1 cellular context compared by ENCODE assay signal in the genomic region with DNA sequence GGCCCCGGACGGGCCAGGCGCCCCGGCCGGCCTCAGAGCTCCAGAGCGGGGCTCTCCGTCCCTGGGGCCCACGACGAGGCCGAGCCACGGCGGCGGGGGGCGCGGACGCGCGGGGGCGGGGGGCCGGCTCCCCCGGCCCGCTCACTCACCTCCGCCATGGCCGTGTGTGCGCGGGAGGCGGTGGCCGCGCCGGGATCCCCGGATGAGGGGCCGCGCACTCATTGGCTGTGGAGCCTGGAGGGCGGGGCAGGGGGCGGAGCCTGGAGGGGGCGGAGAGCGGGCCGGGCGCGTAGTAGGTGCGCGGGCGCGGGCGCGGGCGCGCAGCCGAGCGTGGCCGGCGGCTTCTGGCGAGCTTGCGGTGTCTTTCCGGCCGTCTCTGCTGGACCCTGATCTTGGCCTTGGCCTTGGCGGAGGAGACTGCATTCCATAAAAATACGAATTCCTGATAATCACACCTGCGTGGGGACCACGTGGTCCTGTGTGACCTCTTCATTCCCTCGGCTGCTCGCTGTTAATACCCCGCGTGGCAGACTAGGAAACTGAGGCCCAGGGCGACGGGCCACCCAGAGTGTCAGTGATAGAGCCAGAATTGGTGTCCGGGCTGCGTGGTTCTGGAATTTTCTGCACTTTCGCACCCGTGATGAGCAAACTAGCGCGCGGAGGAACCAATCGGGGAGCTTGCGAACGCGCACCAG.
A peak's percentile ranks its signal among the peaks of the same experiment; 100 is the strongest.
TF ChIP-seq lines count a peak whose summit lies in the region.

Gene MIER2 (minus strand): TSS at position 172 of the 695 bp plus-strand sequence. CDS start 14 bp downstream, at position 158.

TF ChIP-seq in HepG2, 621 proteins besides CTCF, POLR2A, EP300 and RAD21 (continued from another document):
- TF ChIP-seq, protein P1, sequence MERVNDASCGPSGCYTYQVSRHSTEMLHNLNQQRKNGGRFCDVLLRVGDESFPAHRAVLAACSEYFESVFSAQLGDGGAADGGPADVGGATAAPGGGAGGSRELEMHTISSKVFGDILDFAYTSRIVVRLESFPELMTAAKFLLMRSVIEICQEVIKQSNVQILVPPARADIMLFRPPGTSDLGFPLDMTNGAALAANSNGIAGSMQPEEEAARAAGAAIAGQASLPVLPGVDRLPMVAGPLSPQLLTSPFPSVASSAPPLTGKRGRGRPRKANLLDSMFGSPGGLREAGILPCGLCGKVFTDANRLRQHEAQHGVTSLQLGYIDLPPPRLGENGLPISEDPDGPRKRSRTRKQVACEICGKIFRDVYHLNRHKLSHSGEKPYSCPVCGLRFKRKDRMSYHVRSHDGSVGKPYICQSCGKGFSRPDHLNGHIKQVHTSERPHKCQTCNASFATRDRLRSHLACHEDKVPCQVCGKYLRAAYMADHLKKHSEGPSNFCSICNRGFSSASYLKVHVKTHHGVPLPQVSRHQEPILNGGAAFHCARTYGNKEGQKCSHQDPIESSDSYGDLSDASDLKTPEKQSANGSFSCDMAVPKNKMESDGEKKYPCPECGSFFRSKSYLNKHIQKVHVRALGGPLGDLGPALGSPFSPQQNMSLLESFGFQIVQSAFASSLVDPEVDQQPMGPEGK (CRISPR knock-in tag; IDR thresholded peaks at IDR 0.05), result peak; percentile 45; the same call in 1 of the 2 replicates
- TF ChIP-seq RFXAP (CRISPR knock-in tag; IDR thresholded peaks at IDR 0.05; ENCODE audit: borderline replicate concordance) (peak; percentile 50; the same call in 1 of the 2 replicates), ZNF687 (CRISPR knock-in tag; IDR thresholded peaks at IDR 0.05) (peak; percentile 69), ZNF580 (CRISPR knock-in tag; IDR thresholded peaks at IDR 0.05; ENCODE audit: borderline replicate concordance, low read depth) (peak; percentile 31; the same call in 1 of the 2 replicates), ZNF446 (CRISPR knock-in tag; IDR thresholded peaks at IDR 0.05) (0 out of 2 replicates have a peak, but pooled peaks have one; percentile 57), PBX2 (CRISPR knock-in tag; IDR thresholded peaks at IDR 0.05) (no peak), SP2 (CRISPR knock-in tag; IDR thresholded peaks at IDR 0.05) (peak; percentile 77), ELF3 (CRISPR knock-in tag; IDR thresholded peaks at IDR 0.05) (peak; percentile 41; the same call in 1 of the 2 replicates), MNT (IDR thresholded peaks at IDR 0.05) (peak; percentile 29; the same call in 1 of the 2 replicates), TCF7 (IDR thresholded peaks at IDR 0.05; ENCODE audit: low read depth) (no peak), SKI (IDR thresholded peaks at IDR 0.05; ENCODE audit: partially characterized antibody) (peak; percentile 80), KLF13 (CRISPR knock-in tag; IDR thresholded peaks at IDR 0.05) (no peak), RBFOX2 (IDR thresholded peaks at IDR 0.05; ENCODE audit: low read depth, low read length) (peak; percentile 71), ZNF33A (CRISPR knock-in tag; IDR thresholded peaks at IDR 0.05; ENCODE audit: borderline replicate concordance) (no peak), RARA (CRISPR knock-in tag; IDR thresholded peaks at IDR 0.05) (peak; percentile 60), TMF1 (CRISPR knock-in tag; IDR thresholded peaks at IDR 0.05; ENCODE audit: low read depth) (no peak; the same call in 1 of the 2 replicates), SP5 (CRISPR knock-in tag; IDR thresholded peaks at IDR 0.05; ENCODE audit: borderline replicate concordance, low read depth) (peak; percentile 57), ZFX (CRISPR knock-in tag; IDR thresholded peaks at IDR 0.05; ENCODE audit: low read depth) (0 out of 2 replicates have a peak, but pooled peaks have one; percentile 17), ZNF552 (CRISPR knock-in tag; IDR thresholded peaks at IDR 0.05; ENCODE audit: borderline replicate concordance) (no peak), ZNF276 (CRISPR knock-in tag; IDR thresholded peaks at IDR 0.05; ENCODE audit: low read depth) (no peak), POLR2G (IDR thresholded peaks at IDR 0.05; ENCODE audit: low read depth, low read length) (peak; percentile 48; the same call in 1 of the 2 replicates), CHD4 (IDR thresholded peaks at IDR 0.05; ENCODE audit: borderline replicate concordance, low read length) (0 out of 2 replicates have a peak, but pooled peaks have one; percentile 44), MXI1 (IDR thresholded peaks at IDR 0.05; ENCODE audit: borderline replicate concordance, low read depth, low read length) (no peak), ZFP41 (CRISPR knock-in tag; IDR thresholded peaks at IDR 0.05; ENCODE audit: borderline replicate concordance) (peak; percentile 38; the same call in 1 of the 2 replicates), HNF4A (CRISPR knock-in tag; IDR thresholded peaks at IDR 0.05) (0 out of 2 replicates have a peak, but pooled peaks have one; percentile 12)
- TF ChIP-seq, protein P2, sequence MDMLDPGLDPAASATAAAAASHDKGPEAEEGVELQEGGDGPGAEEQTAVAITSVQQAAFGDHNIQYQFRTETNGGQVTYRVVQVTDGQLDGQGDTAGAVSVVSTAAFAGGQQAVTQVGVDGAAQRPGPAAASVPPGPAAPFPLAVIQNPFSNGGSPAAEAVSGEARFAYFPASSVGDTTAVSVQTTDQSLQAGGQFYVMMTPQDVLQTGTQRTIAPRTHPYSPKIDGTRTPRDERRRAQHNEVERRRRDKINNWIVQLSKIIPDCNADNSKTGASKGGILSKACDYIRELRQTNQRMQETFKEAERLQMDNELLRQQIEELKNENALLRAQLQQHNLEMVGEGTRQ (IDR thresholded peaks at IDR 0.05; ENCODE audit: low read depth, low read length), result 0 out of 2 replicates have a peak, but pooled peaks have one; percentile 12
- TF ChIP-seq, protein P2 (CRISPR knock-in tag; IDR thresholded peaks at IDR 0.05; ENCODE audit: borderline replicate concordance), result no peak
- TF ChIP-seq, protein P3, sequence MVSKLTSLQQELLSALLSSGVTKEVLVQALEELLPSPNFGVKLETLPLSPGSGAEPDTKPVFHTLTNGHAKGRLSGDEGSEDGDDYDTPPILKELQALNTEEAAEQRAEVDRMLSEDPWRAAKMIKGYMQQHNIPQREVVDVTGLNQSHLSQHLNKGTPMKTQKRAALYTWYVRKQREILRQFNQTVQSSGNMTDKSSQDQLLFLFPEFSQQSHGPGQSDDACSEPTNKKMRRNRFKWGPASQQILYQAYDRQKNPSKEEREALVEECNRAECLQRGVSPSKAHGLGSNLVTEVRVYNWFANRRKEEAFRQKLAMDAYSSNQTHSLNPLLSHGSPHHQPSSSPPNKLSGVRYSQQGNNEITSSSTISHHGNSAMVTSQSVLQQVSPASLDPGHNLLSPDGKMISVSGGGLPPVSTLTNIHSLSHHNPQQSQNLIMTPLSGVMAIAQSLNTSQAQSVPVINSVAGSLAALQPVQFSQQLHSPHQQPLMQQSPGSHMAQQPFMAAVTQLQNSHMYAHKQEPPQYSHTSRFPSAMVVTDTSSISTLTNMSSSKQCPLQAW (CRISPR knock-in tag; IDR thresholded peaks at IDR 0.05), result 0 out of 2 replicates have a peak, but pooled peaks have one; percentile 25
- TF ChIP-seq, protein P4, sequence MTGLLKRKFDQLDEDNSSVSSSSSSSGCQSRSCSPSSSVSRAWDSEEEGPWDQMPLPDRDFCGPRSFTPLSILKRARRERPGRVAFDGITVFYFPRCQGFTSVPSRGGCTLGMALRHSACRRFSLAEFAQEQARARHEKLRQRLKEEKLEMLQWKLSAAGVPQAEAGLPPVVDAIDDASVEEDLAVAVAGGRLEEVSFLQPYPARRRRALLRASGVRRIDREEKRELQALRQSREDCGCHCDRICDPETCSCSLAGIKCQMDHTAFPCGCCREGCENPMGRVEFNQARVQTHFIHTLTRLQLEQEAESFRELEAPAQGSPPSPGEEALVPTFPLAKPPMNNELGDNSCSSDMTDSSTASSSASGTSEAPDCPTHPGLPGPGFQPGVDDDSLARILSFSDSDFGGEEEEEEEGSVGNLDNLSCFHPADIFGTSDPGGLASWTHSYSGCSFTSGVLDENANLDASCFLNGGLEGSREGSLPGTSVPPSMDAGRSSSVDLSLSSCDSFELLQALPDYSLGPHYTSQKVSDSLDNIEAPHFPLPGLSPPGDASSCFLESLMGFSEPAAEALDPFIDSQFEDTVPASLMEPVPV (CRISPR knock-in tag; IDR thresholded peaks at IDR 0.05), result 0 out of 2 replicates have a peak, but pooled peaks have one; percentile 42
- TF ChIP-seq, protein P5, sequence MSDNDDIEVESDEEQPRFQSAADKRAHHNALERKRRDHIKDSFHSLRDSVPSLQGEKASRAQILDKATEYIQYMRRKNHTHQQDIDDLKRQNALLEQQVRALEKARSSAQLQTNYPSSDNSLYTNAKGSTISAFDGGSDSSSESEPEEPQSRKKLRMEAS (IDR thresholded peaks at IDR 0.05), result peak; percentile 86
- TF ChIP-seq, protein P6, sequence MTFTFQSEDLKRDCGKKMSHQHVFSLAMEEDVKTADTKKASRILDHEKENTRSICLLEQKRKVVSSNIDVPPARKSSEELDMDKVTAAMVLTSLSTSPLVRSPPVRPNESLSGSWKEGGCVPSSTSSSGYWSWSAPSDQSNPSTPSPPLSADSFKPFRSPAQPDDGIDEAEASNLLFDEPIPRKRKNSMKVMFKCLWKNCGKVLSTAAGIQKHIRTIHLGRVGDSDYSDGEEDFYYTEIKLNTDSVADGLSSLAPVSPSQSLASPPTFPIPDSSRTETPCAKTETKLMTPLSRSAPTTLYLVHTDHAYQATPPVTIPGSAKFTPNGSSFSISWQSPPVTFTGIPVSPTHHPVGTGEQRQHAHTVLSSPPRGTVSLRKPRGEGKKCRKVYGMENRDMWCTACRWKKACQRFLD (CRISPR knock-in tag; IDR thresholded peaks at IDR 0.05; ENCODE audit: borderline replicate concordance), result 0 out of 2 replicates have a peak, but pooled peaks have one; percentile 44
